In the genomic region with DNA sequence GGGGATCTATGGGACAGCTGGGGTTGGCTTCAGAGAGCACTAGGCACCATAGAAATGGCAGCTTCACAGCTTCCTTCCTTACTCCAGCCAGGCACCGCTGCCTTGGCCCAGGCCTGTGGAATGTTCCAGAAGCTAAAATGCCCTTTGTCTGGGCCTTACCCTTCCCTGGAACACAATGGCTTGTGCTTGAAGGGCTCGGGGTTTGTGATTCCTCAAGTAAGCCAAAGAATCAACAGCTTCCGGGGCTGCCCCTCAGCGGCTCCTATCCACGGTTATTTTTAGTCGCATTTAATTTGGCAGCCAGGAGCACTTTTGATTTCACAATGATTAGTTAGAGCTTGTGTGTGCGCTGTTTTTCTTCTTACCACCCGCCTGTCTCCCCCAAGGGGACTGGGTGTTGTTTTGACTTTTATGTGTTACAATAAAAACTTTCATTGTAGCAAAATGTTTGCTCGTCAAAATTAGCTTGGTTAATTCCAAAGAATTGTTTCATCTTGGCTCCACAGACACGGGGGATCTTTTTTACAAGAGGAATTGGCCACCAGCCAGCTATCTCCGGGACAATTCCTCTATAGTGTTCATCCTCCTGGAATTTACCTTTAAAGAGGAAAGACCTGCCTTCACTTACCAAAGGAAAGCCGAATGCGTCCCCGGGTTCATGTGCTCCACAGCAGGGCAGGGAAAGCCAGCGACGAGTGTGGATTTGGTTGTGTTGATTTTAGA, we compare ENCODE assay signal across 8 cellular contexts.
DNase-seq lines count a peak whose midpoint lies in the region; ATAC-seq and TF ChIP-seq lines count a peak whose summit lies in the region.

No MANE protein-coding gene starts in this region.

- H3K4me3 Mint-ChIP-seq in IgD-negative memory B cell: peak overlapping the region in 1 of 4 donors; percentile 91
- H3K4me3 Mint-ChIP-seq in brain: peak overlapping the region in 3 of 5 experiments; percentile 18 to 69 (median 24)

- H3K27ac ChIP-seq in mesenchymal stem cell (ENCODE audit: low read length, poor library complexity, severe bottlenecking): no peak overlapping the region
- no peak overlapping the region for H3K27ac ChIP-seq in OCI-LY7 (ENCODE audit: low read depth, low read length, poor library complexity, severe bottlenecking)

- H3K14ac ChIP-seq in mesenchymal stem cell (ENCODE audit: low read length in 2 of 2): no peak overlapping the region

- no peak overlapping the region for H4K91ac ChIP-seq in mesenchymal stem cell (ENCODE audit: low read length)

- H2AFZ ChIP-seq in mesenchymal stem cell (ENCODE audit: low read depth, low read length) (no peak overlapping the region), OCI-LY7 (ENCODE audit: low read length) (no peak overlapping the region; the same call in 1 of the 2 replicates)

- DNase-seq in AG08396 (ENCODE audit: low spot score) (peak; percentile 56), mesenchymal stem cell (peak; percentile 9), OCI-LY7 (ENCODE audit: low spot score) (no peak)
- DNase-seq in stimulated activated naive CD4-positive, alpha-beta T cell (lab: John Stamatoyannopoulos, UW): no peak

- H3K9me3 Mint-ChIP-seq in IgD-negative memory B cell (no peaks in the 10 kb centered on the region), brain (peaks cover 0 to 22% (median 13%) of the 10 kb centered on the region in 5 experiments)

- no peaks in the 10 kb centered on the region for H3K4me1 ChIP-seq in mesenchymal stem cell (ENCODE audit: control insufficient read depth, insufficient read depth, low read depth, low read length)
- H3K4me1 ChIP-seq in OCI-LY7 (ENCODE audit: insufficient read depth, low read length, poor library complexity, severe bottlenecking): peaks cover 29% of the 10 kb centered on the region

- CTCF ChIA-PET in OCI-LY7 (lab: Charles Lee; ENCODE audit: unreplicated experiment): no interaction called here

- BruUV-seq in OCI-LY7 (replicated peaks; lab: Mats Ljungman, UMichigan): no TSS peak

- H3K4ac ChIP-seq in mesenchymal stem cell (ENCODE audit: low read depth in 1 of 2, low read length in 2 of 2): no peak overlapping the region

- intact Hi-C loops in OCI-LY7 (cut with micrococcal nuclease; ENCODE audit: unreplicated experiment): no loop called here

- peaks cover 66 to 72% of the 10 kb centered on the region in 2 experiments for H3K27me3 ChIP-seq in mesenchymal stem cell (ENCODE audit: control insufficient read depth in 1 of 2, insufficient read depth in 1 of 2, low read length in 2 of 2)

- H3K4me3 ChIP-seq in mesenchymal stem cell (ENCODE audit: insufficient read depth in 1 of 2, low read depth in 1 of 2, low read length in 2 of 2) (peak overlapping the region in 1 of 2 experiments; percentile 45), OCI-LY7 (ENCODE audit: low read depth, low read length, poor library complexity, severe bottlenecking) (no peak overlapping the region)

- H4K20me1 ChIP-seq in OCI-LY7 (ENCODE audit: insufficient read depth, low read length): no peaks in the 10 kb centered on the region

- no peak for TF ChIP-seq CTCF in brain (conservative IDR thresholded peaks at IDR 0.05)
- TF ChIP-seq CTCF in OCI-LY7 (conservative IDR thresholded peaks at IDR 0.05; ENCODE audit: low read length): no peak

- no peaks in the 10 kb centered on the region for H3K9me2 ChIP-seq in OCI-LY7 (ENCODE audit: insufficient read depth, low read length)

- H3K23ac ChIP-seq in mesenchymal stem cell (ENCODE audit: low read length in 2 of 2): no peak overlapping the region

- no peak overlapping the region for H3K18ac ChIP-seq in mesenchymal stem cell (ENCODE audit: low read depth in 1 of 2, low read length in 2 of 2)

- H3K4me2 ChIP-seq in mesenchymal stem cell (ENCODE audit: low read length, poor library complexity, severe bottlenecking) (no peak overlapping the region), OCI-LY7 (ENCODE audit: low read length) (no peak overlapping the region; the same call in 1 of the 2 replicates)

- H3K9ac ChIP-seq in mesenchymal stem cell (ENCODE audit: low read length): peak overlapping the region; percentile 72

- no peaks in the 10 kb centered on the region for H3K79me2 ChIP-seq in OCI-LY7 (ENCODE audit: insufficient read depth, low read depth, low read length)

- H3K27ac Mint-ChIP-seq in IgD-negative memory B cell (peak overlapping the region; percentile 21 to 97 (median 80)), brain (peak overlapping the region; percentile 42 to 90 (median 57))

- peaks cover 30 to 52% (median 45%) of the 10 kb centered on the region in 3 donors for H3K4me1 Mint-ChIP-seq in IgD-negative memory B cell
- peaks cover 44% of the 10 kb centered on the region for H3K4me1 Mint-ChIP-seq in brain

- POLR2A ChIA-PET in OCI-LY7 (lab: Charles Lee): interaction anchor here (0.7 to 1.2 kb wide), 2 partner anchors 9 to 74 kb away, joined by 3 to 5 read pairs; a partner anchor contains a TSS

- H3K36me3 ChIP-seq in mesenchymal stem cell (ENCODE audit: control insufficient read depth in 1 of 2, insufficient read depth in 2 of 2, low read depth in 1 of 2, low read length in 2 of 2): no peaks in the 10 kb centered on the region
- no peaks in the 10 kb centered on the region; the same call in 1 of the 2 replicates for H3K36me3 ChIP-seq in OCI-LY7 (ENCODE audit: insufficient read depth, low read length)

- H3K27me3 Mint-ChIP-seq in IgD-negative memory B cell: peaks cover 3% of the 10 kb centered on the region
- H3K27me3 Mint-ChIP-seq in brain: peaks cover 27% of the 10 kb centered on the region

- H2BK15ac ChIP-seq in mesenchymal stem cell (ENCODE audit: low read depth, poor library complexity, severe bottlenecking): no peak overlapping the region

- no peak overlapping the region for H2BK120ac ChIP-seq in mesenchymal stem cell (ENCODE audit: low read depth, low read length)

- H2AK5ac ChIP-seq in mesenchymal stem cell (ENCODE audit: low read length, severe bottlenecking): no peak overlapping the region

- no peak overlapping the region for H2BK5ac ChIP-seq in mesenchymal stem cell (ENCODE audit: low read depth, low read length, poor library complexity, severe bottlenecking)

- ATAC-seq in GM21528 (IDR thresholded peaks at IDR 0.05; ENCODE audit: low FRiP score, unreplicated experiment): no peak
- ATAC-seq in GM18498 (IDR thresholded peaks at IDR 0.05; ENCODE audit: unreplicated experiment): no peak

- no peaks in the 10 kb centered on the region for H3K79me1 ChIP-seq in mesenchymal stem cell (replicated peaks; ENCODE audit: low read length, poor library complexity, severe bottlenecking)

- no peak overlapping the region for H4K8ac ChIP-seq in mesenchymal stem cell (ENCODE audit: low read length)

- 96% methylated on average over 10 of the region's 16 CpGs for WGBS in mesenchymal stem cell

- peaks cover 3% of the 10 kb centered on the region for H3K36me3 Mint-ChIP-seq in IgD-negative memory B cell
- H3K36me3 Mint-ChIP-seq in brain: peaks cover 4% of the 10 kb centered on the region

- peak overlapping the region in 1 of 2 experiments; percentile 57 for H2BK12ac ChIP-seq in mesenchymal stem cell (ENCODE audit: low read length in 2 of 2)

- no peaks in the 10 kb centered on the region for H3K9me3 ChIP-seq in mesenchymal stem cell (ENCODE audit: control insufficient read depth, low read length)
- peaks cover 3% of the 10 kb centered on the region; the same call in 1 of the 2 replicates for H3K9me3 ChIP-seq in OCI-LY7 (ENCODE audit: low read length)

Comparison
In these comparisons a context has a peak if more than half of its experiments do, and no peak if none do; other contexts are left out.
1. DNase-seq: peak in AG08396 (single experiment) and mesenchymal stem cell (single experiment); none in OCI-LY7 (single experiment) and stimulated activated naive CD4-positive, alpha-beta T cell (0 of 6).